In the genomic region with DNA sequence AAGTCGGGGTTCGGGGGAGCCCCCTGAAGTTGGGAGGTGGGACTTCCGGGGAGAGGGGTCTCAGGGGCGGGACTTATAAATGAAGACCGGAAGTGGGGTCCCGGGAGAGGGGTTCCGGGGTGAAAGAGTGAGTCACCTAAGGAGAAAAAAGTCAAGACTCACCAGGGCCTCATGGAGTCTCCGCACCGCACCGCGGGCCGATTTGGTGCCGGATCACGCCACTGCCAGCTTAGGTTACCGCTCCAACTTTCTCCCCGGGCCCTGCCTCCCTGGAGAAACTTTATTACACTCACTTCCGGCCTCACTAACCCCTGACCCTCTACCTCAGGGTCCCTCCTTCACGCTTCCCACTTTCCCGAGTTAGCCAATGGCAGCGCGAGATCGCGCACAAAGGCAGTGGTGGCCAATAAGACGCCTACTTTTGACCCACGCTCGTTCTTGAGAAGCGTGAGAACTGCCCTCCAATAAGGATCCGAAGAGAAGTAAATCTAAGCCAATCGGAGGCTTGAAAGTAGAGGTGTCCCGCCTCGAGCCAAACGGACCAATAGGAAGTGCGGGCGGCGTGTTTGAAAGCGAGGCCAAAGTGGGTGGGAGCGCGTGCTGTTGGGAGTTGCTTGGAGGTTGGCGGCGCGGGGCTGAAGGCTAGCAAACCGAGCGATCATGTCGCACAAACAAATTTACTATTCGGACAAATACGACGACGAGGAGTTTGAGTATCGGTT, we compare ENCODE assay signal across 9 cellular contexts. TPM values are rescaled to one million over a fixed set of nuclear protein-coding genes. Genes with fewer than 3 reads are reported as not detected.
DNase-seq lines count a peak whose midpoint lies in the region; ATAC-seq, FAIRE-seq and TF ChIP-seq lines count a peak whose summit lies in the region.
"Had no signal": no experiment of that assay in that cellular context is flagged by ENCODE, and none has a peak within 500 bp of the region (broad histone marks: within the 10 kb centered on the region; RNA-seq: fewer than 3 reads in every experiment).

A gene (plus strand): TSS at position 596 of the 722 bp plus-strand sequence. CDS start 65 bp downstream, at position 661.

- TF ChIP-seq CTCF in AG10803 (conservative IDR thresholded peaks at IDR 0.05; ENCODE audit: low read length) (no peak), activated B cell treated with CpG ODN at 0.5 μM for 24 hours (IDR thresholded peaks at IDR 0.05) (no peak)

- POLR2A ChIA-PET in activated B cell treated with CpG ODN at 0.5 μM for 24 hours (lab: Charles Lee), result interaction anchor here (0.5 to 6.9 kb wide), 27 partner anchors 9 to 984 kb away, joined by 3 to 71 read pairs (median 7); a partner anchor contains a TSS

- H3K4me3 Mint-ChIP-seq in activated B cell treated with CpG ODN at 0.5 μM for 24 hours, result no peak within 1 kb of the TSS
- H3K4me3 Mint-ChIP-seq: dendritic cell treated with granulocyte-macrophage colony-stimulating factor and Interleukin-4, amounts not matched to agents 40 ng/mL and 50 ng/mL, for 4 days had no signal

- peak; percentile 94 for FAIRE-seq in islet of Langerhans (lab: Jason Lieb, UNC)

- intact Hi-C loops in activated B cell treated with CpG ODN at 0.5 μM for 24 hours (cut with micrococcal nuclease), result loop anchor here (1.0 to 10.0 kb wide), 9 partner anchors 9 to 416 kb away; a partner anchor contains a TSS

- peaks cover 27% of the 10 kb centered on the region for H3K36me3 Mint-ChIP-seq in activated B cell treated with CpG ODN at 0.5 μM for 24 hours (ENCODE audit: low read depth)

- H3K27ac Mint-ChIP-seq in activated B cell treated with CpG ODN at 0.5 μM for 24 hours, result no peak within 1 kb of the TSS
- H3K27ac Mint-ChIP-seq: dendritic cell treated with granulocyte-macrophage colony-stimulating factor and Interleukin-4, amounts not matched to agents 40 ng/mL and 50 ng/mL, for 4 days had no signal

- CTCF ChIA-PET in activated B cell treated with CpG ODN at 0.5 μM for 24 hours (lab: Charles Lee), result interaction anchor here (0.6 to 2.8 kb wide), 8 partner anchors 9 to 87 kb away, joined by 3 to 14 read pairs (median 4); a partner anchor contains a TSS

- peak within 1 kb of the TSS; percentile 83 for H3K4me3 ChIP-seq in AG10803 (ENCODE audit: low read length)

- peaks cover 36% of the 10 kb centered on the region for H3K4me1 Mint-ChIP-seq in activated B cell treated with CpG ODN at 0.5 μM for 24 hours

- peak; percentile 100 for DNase-seq in AG10803 (ENCODE audit: low read depth)
- peak; percentile 100 for DNase-seq in NCI-H345 (lab: John Stamatoyannopoulos, UW)
- DNase-seq in activated B cell treated with CpG ODN at 0.5 μM for 24 hours, result peak; percentile 87
- DNase-seq in cerebellar cortex (ENCODE audit: low spot score), result peak; percentile 100
- peak; percentile 89 for DNase-seq in stimulated activated CD4-positive, alpha-beta T cell treated with anti-CD3 and anti-CD28 coated beads, Interleukin-12 subunit alpha, Interleukin-12 subunit beta, amount 100 ng/mL, for 4 hours

- peak; percentile 71 for ATAC-seq in GM19025 (IDR thresholded peaks at IDR 0.05; ENCODE audit: low read depth, unreplicated experiment)
- peak; percentile 76 for ATAC-seq in HG03280 (IDR thresholded peaks at IDR 0.05; ENCODE audit: unreplicated experiment)
- ATAC-seq in activated B cell treated with CpG ODN at 0.5 μM for 24 hours (ENCODE audit: low read depth), result peak; percentile 83

- H3K27me3 Mint-ChIP-seq in activated B cell treated with CpG ODN at 0.5 μM for 24 hours, result no peaks in the 10 kb centered on the region
- H3K27me3 Mint-ChIP-seq: dendritic cell treated with granulocyte-macrophage colony-stimulating factor and Interleukin-4, amounts not matched to agents 40 ng/mL and 50 ng/mL, for 4 days had no signal

- H3K9me3 Mint-ChIP-seq in activated B cell treated with CpG ODN at 0.5 μM for 24 hours, result no peaks in the 10 kb centered on the region
- H3K9me3 Mint-ChIP-seq: dendritic cell treated with granulocyte-macrophage colony-stimulating factor and Interleukin-4, amounts not matched to agents 40 ng/mL and 50 ng/mL, for 4 days had no signal

RNA-seq across cellular contexts. Expression of the gene that starts here (rescaled TPM):
- 25.3 and 26.6 TPM in 2 replicates for total RNA-seq in activated B cell treated with CpG ODN at 0.5 μM for 24 hours

Comparison
In these comparisons a context has a peak if more than half of its experiments do, and no peak if none do; other contexts are left out.
1. Peak in every context shown above with its lines: DNase-seq, ATAC-seq and H3K4me3 ChIP-seq.